8 cellular contexts compared by ENCODE assay signal in genomic region chr2:219475697-219476604, GRCh38. TPM values are rescaled to one million over a fixed set of nuclear protein-coding genes. Genes with fewer than 3 reads are reported as not detected.
DNase-seq lines count a peak whose midpoint lies in the region; TF ChIP-seq lines count a peak whose summit lies in the region.

No MANE protein-coding gene starts in this region.

- H3K27ac Mint-ChIP-seq in CD8-positive, alpha-beta memory T cell: no peak overlapping the region
- H3K27ac Mint-ChIP-seq in nephron progenitor cell: no peak overlapping the region

- H3K36me3 ChIP-seq in CD8-positive, alpha-beta memory T cell (ENCODE audit: insufficient read depth, low read length): no peaks in the 10 kb centered on the region
- H3K36me3 ChIP-seq in GM23248 (ENCODE audit: low read depth) (no peaks in the 10 kb centered on the region), fibroblast of lung (ENCODE audit: control insufficient read depth, insufficient read depth, low read length) (peaks cover 4% of the 10 kb centered on the region), tibial artery (peaks cover 86 to 94% (median 88%) of the 10 kb centered on the region in 3 donors)

- peaks cover 4 to 5% (median 4%) of the 10 kb centered on the region in 3 donors for H3K4me1 Mint-ChIP-seq in CD8-positive, alpha-beta memory T cell
- peaks cover 22% of the 10 kb centered on the region for H3K4me1 Mint-ChIP-seq in nephron progenitor cell

- H3K4me3 ChIP-seq in CD8-positive, alpha-beta memory T cell (ENCODE audit: low read length): no peak overlapping the region
- H3K4me3 ChIP-seq in GM23248 (no peak overlapping the region), fibroblast of lung (replicated peaks in 1 of 4; ENCODE audit: control extremely low read depth in 1 of 4, insufficient read depth in 1 of 4, low read depth in 3 of 4, low read length in 4 of 4) (no peak overlapping the region), tibial artery (no peak overlapping the region)

- H3K9ac ChIP-seq in GM23248: no peak overlapping the region
- no peak overlapping the region for H3K9ac ChIP-seq in fibroblast of lung (ENCODE audit: insufficient read depth, low read length)

- no peaks in the 10 kb centered on the region for H3K9me3 Mint-ChIP-seq in CD8-positive, alpha-beta memory T cell
- H3K9me3 Mint-ChIP-seq in nephron progenitor cell: no peaks in the 10 kb centered on the region

- intact Hi-C loops in tibial artery (cut with DNase I; ENCODE audit: low total_unique reads): loop anchor here (2.0 kb wide), 1 partner anchor 53 kb away; no protein-coding TSS in a partner anchor

- H3K4me1 ChIP-seq in CD8-positive, alpha-beta memory T cell (ENCODE audit: insufficient read depth, low read length): no peaks in the 10 kb centered on the region
- H3K4me1 ChIP-seq in GM23248 (ENCODE audit: insufficient read depth) (no peaks in the 10 kb centered on the region), fibroblast of lung (ENCODE audit: control insufficient read depth, extremely low read depth, insufficient read depth, low read length) (no peaks in the 10 kb centered on the region), tibial artery (peaks cover 0 to 38% (median 8%) of the 10 kb centered on the region in 4 donors)

- in situ Hi-C loops in GM23248 (cut with MboI): no loop called here

- H3K4me2 ChIP-seq in GM23248 (ENCODE audit: unreplicated experiment) (no peak overlapping the region), fibroblast of lung (ENCODE audit: extremely low read depth, insufficient read depth, low read length) (peak overlapping the region; percentile 44)

- no peak overlapping the region for H3K4me3 Mint-ChIP-seq in CD8-positive, alpha-beta memory T cell
- peak overlapping the region; percentile 80 for H3K4me3 Mint-ChIP-seq in nephron progenitor cell

- H3K36me3 Mint-ChIP-seq in CD8-positive, alpha-beta memory T cell: no peaks in the 10 kb centered on the region
- no peaks in the 10 kb centered on the region for H3K36me3 Mint-ChIP-seq in nephron progenitor cell (ENCODE audit: low read depth)

- H3K27me3 ChIP-seq in CD8-positive, alpha-beta memory T cell (ENCODE audit: insufficient read depth, low read length, poor library complexity, severe bottlenecking): no peaks in the 10 kb centered on the region
- no peaks in the 10 kb centered on the region for H3K27me3 ChIP-seq in GM23248 (replicated peaks; ENCODE audit: insufficient read depth)
- H3K27me3 ChIP-seq in fibroblast of lung (ENCODE audit: control insufficient read depth, insufficient read depth, low read length): no peaks in the 10 kb centered on the region
- H3K27me3 ChIP-seq in tibial artery: no peaks in the 10 kb centered on the region

- TF ChIP-seq CTCF in fibroblast of lung (conservative IDR thresholded peaks at IDR 0.05 in 1 of 2, IDR thresholded peaks at IDR 0.05 in 1 of 2; ENCODE audit: low read depth in 1 of 2, low read length in 2 of 2) (peak; percentile 88 to 89), nephron progenitor cell (IDR thresholded peaks at IDR 0.05) (peak; percentile 92), tibial artery (IDR thresholded peaks at IDR 0.05) (peak; percentile 88 to 94)

- 24 to 25% methylated on average over 14 of the region's 14 CpGs for WGBS in GM23248 (ENCODE audit: low coverage in 1 of 2, low lambda C conversion rate in 2 of 2, missing lambda C conversion rate in 2 of 2), 2 experiments

- DNase-seq in CD8-positive, alpha-beta memory T cell: peak; percentile 18 to 63 (median 35)
- DNase-seq in GM23248 (peak; percentile 74), NCI-H82 treated with DMSO at 0.1 percent for 48 hours (lab: John Stamatoyannopoulos, UW; ENCODE audit: unreplicated experiment) (peak; percentile 46), activated T-cell treated with anti-CD3 and anti-CD28 coated beads for 4 hours (peak; percentile 48), fibroblast of lung (ENCODE audit: low read depth in 2 of 2) (peak; percentile 58 to 65), nephron progenitor cell (peak; percentile 88), tibial artery (peak; percentile 57 to 87), NCI-H2081 (lab: John Stamatoyannopoulos, UW) (no peak)

- no peaks in the 10 kb centered on the region for H3K79me2 ChIP-seq in GM23248 (ENCODE audit: insufficient read depth)
- no peaks in the 10 kb centered on the region for H3K79me2 ChIP-seq in fibroblast of lung (ENCODE audit: control insufficient read depth, insufficient read depth, low read length)

- H3K27me3 Mint-ChIP-seq in CD8-positive, alpha-beta memory T cell: peaks cover 5 to 13% of the 10 kb centered on the region in 2 donors
- peaks cover 10% of the 10 kb centered on the region for H3K27me3 Mint-ChIP-seq in nephron progenitor cell (ENCODE audit: low read depth, poor library complexity)

- no peak overlapping the region for H3K27ac ChIP-seq in CD8-positive, alpha-beta memory T cell (ENCODE audit: low read depth, low read length)
- H3K27ac ChIP-seq in GM23248 (no peak overlapping the region), fibroblast of lung (ENCODE audit: insufficient read depth, low read length) (no peak overlapping the region), tibial artery (peak overlapping the region; percentile 76 to 96)

- POLR2A ChIA-PET in CD8-positive, alpha-beta memory T cell (lab: Charles Lee): no interaction called here

- H4K20me1 ChIP-seq in GM23248 (ENCODE audit: insufficient read depth) (no peaks in the 10 kb centered on the region), fibroblast of lung (ENCODE audit: control insufficient read depth, extremely low read depth, insufficient read depth, low read length) (no peaks in the 10 kb centered on the region)

- no peaks in the 10 kb centered on the region for H3K9me2 ChIP-seq in GM23248 (ENCODE audit: insufficient read depth)

- no peaks in the 10 kb centered on the region for H3K9me3 ChIP-seq in CD8-positive, alpha-beta memory T cell (ENCODE audit: low read length)
- H3K9me3 ChIP-seq in GM23248 (ENCODE audit: low read depth) (no peaks in the 10 kb centered on the region), fibroblast of lung (ENCODE audit: control insufficient read depth, insufficient read depth, low read depth, low read length) (no peaks in the 10 kb centered on the region), tibial artery (no peaks in the 10 kb centered on the region)

- CTCF ChIA-PET in CD8-positive, alpha-beta memory T cell (lab: Charles Lee): interaction anchor here (0.8 to 1.3 kb wide), 4 partner anchors 19 to 58 kb away, joined by 3 to 4 read pairs (median 4); no protein-coding TSS in a partner anchor

- H3F3A ChIP-seq in GM23248 (ENCODE audit: insufficient read depth): no peaks in the 10 kb centered on the region

- H2AFZ ChIP-seq in GM23248: no peak overlapping the region
- H2AFZ ChIP-seq in fibroblast of lung (ENCODE audit: low read length): no peak overlapping the region

RNA-seq across cellular contexts. Expression of gene GMPPA, which starts 22.7 kb away (rescaled TPM):
- total RNA-seq in CD8-positive, alpha-beta memory T cell: 10 to 100 TPM; 36.9 to 37.1 TPM
- polyA plus RNA-seq in CD8-positive, alpha-beta memory T cell: 32.5 TPM
- total RNA-seq in GM23248 (2014; rRNA removed; shearing (Covaris generic)): 60.6 and 72.2 TPM in 2 replicates
- 64.4 and 65.6 TPM in 2 replicates for polyA plus RNA-seq in GM23248 (2016; fragmentation: Nextera tagmentation; extraction: Ambion mirVana)
- total RNA-seq in fibroblast of lung: 36.5 and 38.3 TPM in 2 replicates
- 59.7 and 72.4 TPM in 2 replicates for polyA plus RNA-seq in fibroblast of lung
- polyA plus RNA-seq in fibroblast of lung (2012): 45.6 and 52.3 TPM in 2 replicates
- 155 and 160 TPM in 2 replicates for polyA minus RNA-seq in fibroblast of lung (ENCODE audit: low replicate concordance)

RNA-seq across cellular contexts. Expression of gene ASIC4, which starts 38.3 kb away (rescaled TPM):
- total RNA-seq in CD8-positive, alpha-beta memory T cell: not detected
- polyA plus RNA-seq in CD8-positive, alpha-beta memory T cell: not detected
- total RNA-seq in GM23248 (2014; rRNA removed; shearing (Covaris generic)): 0.13 and 0.43 TPM in 2 replicates
- polyA plus RNA-seq in GM23248 (2016; fragmentation: Nextera tagmentation; extraction: Ambion mirVana): not detected in 2 replicates
- under 0.01 and 0.33 TPM in 2 replicates for total RNA-seq in fibroblast of lung
- polyA plus RNA-seq in fibroblast of lung: not detected in 2 replicates
- polyA plus RNA-seq in fibroblast of lung (2012): not detected in 2 replicates
- polyA minus RNA-seq in fibroblast of lung (ENCODE audit: low replicate concordance): not detected in 2 replicates

RNA-seq across cellular contexts. Expression of gene SPEG, which starts 41.3 kb away (rescaled TPM):
- 1 to 10 TPM in 1 of 2 experiments, under 1 TPM in 1; 0.94 to 1.0 TPM for total RNA-seq in CD8-positive, alpha-beta memory T cell
- 0.48 TPM for polyA plus RNA-seq in CD8-positive, alpha-beta memory T cell
- 26.5 and 32.1 TPM in 2 replicates for total RNA-seq in GM23248 (2014; rRNA removed; shearing (Covaris generic))
- polyA plus RNA-seq in GM23248 (2016; fragmentation: Nextera tagmentation; extraction: Ambion mirVana) (6.8 and 9.4 TPM in 2 replicates), fibroblast of lung (5.6 and 9.5 TPM in 2 replicates)
- 13.1 and 20.1 TPM in 2 replicates for total RNA-seq in fibroblast of lung
- 12.7 and 17.9 TPM in 2 replicates for polyA plus RNA-seq in fibroblast of lung (2012)
- 9.4 and 19.9 TPM in 2 replicates for polyA minus RNA-seq in fibroblast of lung (ENCODE audit: low replicate concordance)

RNA-seq across cellular contexts. Expression of gene DES, which starts 57.8 kb away (rescaled TPM):
- total RNA-seq in CD8-positive, alpha-beta memory T cell: not detected
- not detected for polyA plus RNA-seq in CD8-positive, alpha-beta memory T cell
- 0.51 and 2.7 TPM in 2 replicates for total RNA-seq in GM23248 (2014; rRNA removed; shearing (Covaris generic))
- polyA plus RNA-seq in GM23248 (2016; fragmentation: Nextera tagmentation; extraction: Ambion mirVana): 0.75 and 1.1 TPM in 2 replicates
- 34.7 and 69.3 TPM in 2 replicates for total RNA-seq in fibroblast of lung
- 3.8 and 11.0 TPM in 2 replicates for polyA plus RNA-seq in fibroblast of lung
- polyA plus RNA-seq in fibroblast of lung (2012): 2.6 and 8.2 TPM in 2 replicates
- 9.5 and 11.6 TPM in 2 replicates for polyA minus RNA-seq in fibroblast of lung (ENCODE audit: low replicate concordance)

Comparison
In these comparisons a context has a peak if more than half of its experiments do, and no peak if none do; other contexts are left out.
1. DNase-seq: peak in CD8-positive, alpha-beta memory T cell (5 of 5), GM23248 (single experiment), NCI-H82 treated with DMSO at 0.1 percent for 48 hours (single experiment), activated T-cell treated with anti-CD3 and anti-CD28 coated beads for 4 hours (single experiment), fibroblast of lung (2 of 2), nephron progenitor cell (single experiment) and tibial artery (2 of 2); none in NCI-H2081 (0 of 2).
2. H3K27ac ChIP-seq: peak in tibial artery (2 of 2); none in CD8-positive, alpha-beta memory T cell (single experiment), GM23248 (single experiment) and fibroblast of lung (single experiment).
3. Peak in every context shown above with its lines, with median percentiles within 50 percentile points of each other: CTCF ChIP-seq.